In genomic region chrX:10619311-10620015, GRCh38 we compare ENCODE assay signal across 8 cellular contexts. TPM values are rescaled to one million over a fixed set of nuclear protein-coding genes. Genes with fewer than 3 reads are reported as not detected.
DNase-seq lines count a peak whose midpoint lies in the region; ATAC-seq, FAIRE-seq and TF ChIP-seq lines count a peak whose summit lies in the region.

No MANE protein-coding gene starts in this region.

- peak overlapping the region; percentile 51 to 68 (median 60) for H3K4me3 ChIP-seq in BLaER1 treated with 17β-estradiol and CSF1 and Interleukin-3, amounts not matched to agents 10 nM and 100 nM
- H3K4me3 ChIP-seq in HUES48 (ENCODE audit: low read depth, low read length) (peak overlapping the region; percentile 90), muscle layer of duodenum (ENCODE audit: low read depth in 1 of 2, low read length in 2 of 2) (peak overlapping the region; percentile 74 to 76)

- H3K4me2 ChIP-seq in BLaER1 treated with 17β-estradiol and CSF1 and Interleukin-3, amounts not matched to agents 10 nM and 100 nM, result peak overlapping the region; percentile 57 to 93 (median 76)

- no peaks in the 10 kb centered on the region for H3K9me3 ChIP-seq in BLaER1 treated with 17β-estradiol and CSF1 and Interleukin-3, amounts not matched to agents 10 nM and 100 nM (replicated peaks in 1 of 11)
- H3K9me3 ChIP-seq in HUES48 (ENCODE audit: control insufficient read depth, insufficient read depth, low read length) (no peaks in the 10 kb centered on the region), muscle layer of duodenum (ENCODE audit: control insufficient read depth in 1 of 2, low read length in 2 of 2) (no peaks in the 10 kb centered on the region)

- H3K36me3 ChIP-seq in BLaER1 treated with 17β-estradiol and CSF1 and Interleukin-3, amounts not matched to agents 10 nM and 100 nM, result no peaks in the 10 kb centered on the region
- no peaks in the 10 kb centered on the region for H3K36me3 ChIP-seq in HUES48 (ENCODE audit: control insufficient read depth, insufficient read depth, low read length)
- no peaks in the 10 kb centered on the region for H3K36me3 ChIP-seq in muscle layer of duodenum (ENCODE audit: control insufficient read depth in 1 of 2, insufficient read depth in 2 of 2, low read length in 2 of 2)

- H4K20me1 ChIP-seq in BLaER1 treated with 17β-estradiol and CSF1 and Interleukin-3, amounts not matched to agents 10 nM and 100 nM, result peaks cover 0 to 31% (median 7%) of the 10 kb centered on the region in 11 experiments; a peak in 9 of 22 replicates

- peak overlapping the region; percentile 81 for H3K4me3 Mint-ChIP-seq in chondrocyte (ENCODE audit: unreplicated experiment)

- H3K27me3 Mint-ChIP-seq in chondrocyte (ENCODE audit: low read depth), result no peaks in the 10 kb centered on the region

- H3K9me3 Mint-ChIP-seq in chondrocyte (ENCODE audit: low read depth), result no peaks in the 10 kb centered on the region

- H3K4me1 ChIP-seq in BLaER1 treated with 17β-estradiol and CSF1 and Interleukin-3, amounts not matched to agents 10 nM and 100 nM, result peaks cover 0 to 6% (median 0%) of the 10 kb centered on the region in 10 experiments; a peak in 1 of 20 replicates
- H3K4me1 ChIP-seq in HUES48 (ENCODE audit: control insufficient read depth, insufficient read depth, low read length) (peaks cover 56% of the 10 kb centered on the region), muscle layer of duodenum (ENCODE audit: control insufficient read depth in 1 of 2, insufficient read depth in 2 of 2, low read length in 2 of 2) (peaks cover 0 to 8% of the 10 kb centered on the region in 2 donors)

- peaks cover 88 to 100% (median 100%) of the 10 kb centered on the region in 11 experiments for H3K27me3 ChIP-seq in BLaER1 treated with 17β-estradiol and CSF1 and Interleukin-3, amounts not matched to agents 10 nM and 100 nM
- no peaks in the 10 kb centered on the region for H3K27me3 ChIP-seq in HUES48 (ENCODE audit: control insufficient read depth, insufficient read depth, low read length)
- H3K27me3 ChIP-seq in muscle layer of duodenum (ENCODE audit: low read depth, low read length), result no peaks in the 10 kb centered on the region

- H3K27ac ChIP-seq in BLaER1 treated with 17β-estradiol and CSF1 and Interleukin-3, amounts not matched to agents 10 nM and 100 nM, result peak overlapping the region in 1 of 11 experiments; percentile 23; a peak in 1 of 22 replicates
- H3K27ac ChIP-seq in HUES48 (ENCODE audit: low read depth, low read length), result peak overlapping the region; percentile 94
- peak overlapping the region; percentile 89 for H3K27ac ChIP-seq in muscle layer of duodenum (ENCODE audit: low read length)

- H3K9ac ChIP-seq in BLaER1 treated with 17β-estradiol and CSF1 and Interleukin-3, amounts not matched to agents 10 nM and 100 nM, result peak overlapping the region; percentile 34 to 71 (median 57); a peak in 19 of 22 replicates
- H3K9ac ChIP-seq in HUES48 (ENCODE audit: low read depth, low read length), result peak overlapping the region; percentile 92

- H3K36me3 Mint-ChIP-seq in chondrocyte (ENCODE audit: low read depth), result no peaks in the 10 kb centered on the region

- H3K27ac Mint-ChIP-seq in chondrocyte (ENCODE audit: unreplicated experiment), result peak overlapping the region; percentile 91

- TF ChIP-seq CTCF in chondrocyte (IDR thresholded peaks at IDR 0.05), result no peak

- ATAC-seq in GM21619 (IDR thresholded peaks at IDR 0.05; ENCODE audit: unreplicated experiment), result no peak
- ATAC-seq in GM19467 (IDR thresholded peaks at IDR 0.05; ENCODE audit: unreplicated experiment), result no peak
- ATAC-seq in GM19395 (IDR thresholded peaks at IDR 0.05; ENCODE audit: unreplicated experiment), result no peak

- FAIRE-seq in GM19239 (lab: Jason Lieb, UNC), result no peak

- peaks cover 34% of the 10 kb centered on the region for H3K4me1 Mint-ChIP-seq in chondrocyte (ENCODE audit: low read depth)

- DNase-seq in chondrocyte (ENCODE audit: low spot score) (no peak), GM19239 (ENCODE audit: insufficient read length, low spot score) (no peak)

RNA-seq across cellular contexts. Expression of gene MID1, which starts 0.9 kb away (rescaled TPM):
- 12.0 to 13.9 TPM (median 12.1 TPM) in 3 replicates for total RNA-seq in chondrocyte
